11 cellular contexts compared by ENCODE assay signal in the genomic region with DNA sequence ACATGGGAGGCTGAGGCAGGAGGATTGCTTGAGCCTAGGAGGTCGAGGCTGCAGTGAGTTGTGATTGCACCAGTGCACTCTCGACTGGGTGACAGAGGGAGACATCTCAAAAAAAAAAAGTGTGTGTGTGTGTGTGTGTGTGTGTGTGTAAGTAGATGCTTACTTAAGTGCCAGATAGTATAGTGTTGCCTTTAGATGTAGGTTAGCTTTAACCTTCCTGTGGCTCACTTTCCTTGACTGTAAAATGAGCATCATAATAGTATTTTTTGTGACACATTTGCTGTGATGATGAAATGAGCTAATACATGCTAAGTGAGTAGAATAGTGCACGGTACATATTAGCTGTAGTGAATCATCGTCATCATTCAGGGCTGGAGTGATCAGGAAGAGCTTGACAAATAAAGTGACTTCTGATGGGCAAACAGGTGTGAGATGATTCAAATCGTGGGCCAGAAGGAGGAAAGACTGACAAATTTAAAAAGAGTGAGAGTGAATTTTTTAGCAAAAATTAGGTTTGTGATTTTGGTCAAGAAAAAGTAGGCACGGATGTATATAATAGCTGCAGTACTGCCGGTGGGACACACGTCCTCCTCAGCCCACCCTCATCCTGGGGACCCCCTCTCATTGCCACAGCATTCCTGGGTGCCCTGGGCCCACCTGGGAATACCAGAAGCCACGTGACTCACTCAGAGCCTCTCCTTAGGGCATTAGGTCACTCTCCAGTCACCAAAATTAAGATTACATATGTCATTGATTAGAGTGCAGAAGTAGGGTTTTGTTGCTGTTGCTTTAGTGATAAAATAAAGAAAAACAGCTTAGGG. TPM values are rescaled to one million over a fixed set of nuclear protein-coding genes. Genes with fewer than 3 reads are reported as not detected.
A peak's percentile ranks its signal among the peaks of the same experiment; 100 is the strongest.
DNase-seq lines count a peak whose midpoint lies in the region; ATAC-seq and TF ChIP-seq lines count a peak whose summit lies in the region.
"Had no signal": no experiment of that assay in that cellular context is flagged by ENCODE, and none has a peak within 500 bp of the region (broad histone marks: within the 10 kb centered on the region; RNA-seq: fewer than 3 reads in every experiment).

No MANE protein-coding gene starts in this region.

- peak; percentile 32 for ATAC-seq in CD8-positive, alpha-beta T cell
- peak; percentile 61 to 63 for ATAC-seq in activated T-cell treated with anti-CD3 and anti-CD28 coated beads, Interleukin-2, amount 50 U/mL, for 72 hours (replicated peaks in 1 of 2)
- no peak for ATAC-seq in naive B cell (ENCODE audit: low read depth in 2 of 2)
- ATAC-seq in GM18873 (IDR thresholded peaks at IDR 0.05; ENCODE audit: low FRiP score, unreplicated experiment), result no peak
- no peak for ATAC-seq in left lobe of liver

- H3K27me3 ChIP-seq in CD8-positive, alpha-beta T cell (ENCODE audit: insufficient read depth, low read length), result no peaks in the 10 kb centered on the region

- peaks cover 96% of the 10 kb centered on the region for H3K4me1 Mint-ChIP-seq in CD8-positive, alpha-beta T cell (ENCODE audit: low read depth)
- peaks cover 32% of the 10 kb centered on the region for H3K4me1 Mint-ChIP-seq in HFFc6 (ENCODE audit: low read depth)
- H3K4me1 Mint-ChIP-seq in activated T-cell treated with anti-CD3 and anti-CD28 coated beads, Interleukin-2, amount 50 U/mL, for 72 hours (ENCODE audit: low read depth), result peaks cover 100% of the 10 kb centered on the region
- peaks cover 79 to 100% (median 95%) of the 10 kb centered on the region in 3 donors for H3K4me1 Mint-ChIP-seq in naive B cell

- peak overlapping the region; percentile 62 for H3K4me3 Mint-ChIP-seq in CD8-positive, alpha-beta T cell
- H3K4me3 Mint-ChIP-seq in HFFc6, result no peak overlapping the region
- peak overlapping the region; percentile 87 to 97 for H3K4me3 Mint-ChIP-seq in activated T-cell treated with anti-CD3 and anti-CD28 coated beads, Interleukin-2, amount 50 U/mL, for 72 hours
- peak overlapping the region in 4 of 8 donors; percentile 32 to 92 (median 77) for H3K4me3 Mint-ChIP-seq in naive B cell

- H3K9me3 ChIP-seq in CD8-positive, alpha-beta T cell (ENCODE audit: low read length), result no peaks in the 10 kb centered on the region

- CTCF ChIA-PET in CD8-positive, alpha-beta T cell (lab: Charles Lee), result interaction anchor here (0.8 to 24.2 kb wide), 8 partner anchors 9 to 148 kb away, joined by 3 to 709 read pairs (median 6); a partner anchor contains a TSS

- TF ChIP-seq CTCF in CD8-positive, alpha-beta T cell (IDR thresholded peaks at IDR 0.05), result no peak
- TF ChIP-seq CTCF in HFFc6 (IDR thresholded peaks at IDR 0.05), result no peak

- peaks cover 4% of the 10 kb centered on the region for H3K36me3 ChIP-seq in CD8-positive, alpha-beta T cell (ENCODE audit: insufficient read depth, low read length)

- H3K4me1 ChIP-seq in CD8-positive, alpha-beta T cell (ENCODE audit: insufficient read depth, low read length), result peaks cover 98% of the 10 kb centered on the region

- H3K27ac Mint-ChIP-seq in CD8-positive, alpha-beta T cell, result peak overlapping the region; percentile 96
- no peak overlapping the region for H3K27ac Mint-ChIP-seq in HFFc6
- H3K27ac Mint-ChIP-seq in activated T-cell treated with anti-CD3 and anti-CD28 coated beads, Interleukin-2, amount 50 U/mL, for 72 hours, result peak overlapping the region; percentile 100
- peak overlapping the region; percentile 93 to 100 (median 98) for H3K27ac Mint-ChIP-seq in naive B cell

- no peak overlapping the region for H3K4me3 ChIP-seq in CD8-positive, alpha-beta T cell (ENCODE audit: low read depth, low read length)
- H3K4me3 ChIP-seq: coronary artery had no signal

- H3K36me3 Mint-ChIP-seq in CD8-positive, alpha-beta T cell, result peaks cover 56% of the 10 kb centered on the region
- no peaks in the 10 kb centered on the region for H3K36me3 Mint-ChIP-seq in HFFc6 (ENCODE audit: low read depth)
- peaks cover 30 to 43% of the 10 kb centered on the region in 2 donors for H3K36me3 Mint-ChIP-seq in activated T-cell treated with anti-CD3 and anti-CD28 coated beads, Interleukin-2, amount 50 U/mL, for 72 hours (ENCODE audit: insufficient read depth in 2 of 2)
- H3K36me3 Mint-ChIP-seq in naive B cell, result peaks cover 5 to 12% of the 10 kb centered on the region in 2 donors

- H3K9me3 Mint-ChIP-seq in CD8-positive, alpha-beta T cell, result no peaks in the 10 kb centered on the region
- H3K9me3 Mint-ChIP-seq in HFFc6 (no peaks in the 10 kb centered on the region), naive B cell (no peaks in the 10 kb centered on the region)
- peaks cover 2% of the 10 kb centered on the region in 2 donors for H3K9me3 Mint-ChIP-seq in activated T-cell treated with anti-CD3 and anti-CD28 coated beads, Interleukin-2, amount 50 U/mL, for 72 hours

- intact Hi-C loops in CD8-positive, alpha-beta T cell (cut with DNase I, micrococcal nuclease), result loop anchor here (1.0 to 10.0 kb wide), 2 partner anchors 8 to 746 kb away; a partner anchor contains a TSS

- peak in 1 of 7 experiments; percentile 42 for DNase-seq in CD8-positive, alpha-beta T cell
- DNase-seq in HFFc6 (peak; percentile 28), naive B cell (no peak), foreskin melanocyte (no peak), left lobe of liver (ENCODE audit: low spot score) (no peak)
- DNase-seq in activated T-cell treated with anti-CD3 and anti-CD28 coated beads, Interleukin-2, amount 50 U/mL, for 72 hours, result peak; percentile 58 to 65
- no peak for DNase-seq in stimulated activated CD4-positive, alpha-beta T cell treated with anti-CD3 and anti-CD28 coated beads, Interleukin-12 subunit alpha, Interleukin-12 subunit beta, amount 100 ng/mL, for 4 hours
- DNase-seq: activated effector memory CD4-positive, alpha-beta T cell treated with anti-CD3 and anti-CD28 coated beads, Interleukin-2, amount 50 U/mL, for 16 hours had no signal

- POLR2A ChIA-PET in CD8-positive, alpha-beta T cell (lab: Charles Lee), result interaction anchor here (1.0 to 18.3 kb wide), 4 partner anchors 10 to 26 kb away, joined by 3 to 320 read pairs (median 8); no protein-coding TSS in a partner anchor

- H3K27me3 Mint-ChIP-seq in CD8-positive, alpha-beta T cell (ENCODE audit: low read depth), result no peaks in the 10 kb centered on the region
- peaks cover 13% of the 10 kb centered on the region for H3K27me3 Mint-ChIP-seq in HFFc6 (ENCODE audit: insufficient read depth)
- no peaks in the 10 kb centered on the region for H3K27me3 Mint-ChIP-seq in activated T-cell treated with anti-CD3 and anti-CD28 coated beads, Interleukin-2, amount 50 U/mL, for 72 hours (ENCODE audit: low read depth)
- no peaks in the 10 kb centered on the region for H3K27me3 Mint-ChIP-seq in naive B cell

- peak overlapping the region; percentile 66 for H3K27ac ChIP-seq in CD8-positive, alpha-beta T cell (ENCODE audit: low read depth, low read length)
- H3K27ac ChIP-seq: coronary artery, KMS-11 had no signal

RNA-seq across cellular contexts. Expression of a gene that starts 33.9 kb away (rescaled TPM):
- total RNA-seq in CD8-positive, alpha-beta T cell, result 10 to 100 TPM; 42.0 to 49.2 TPM
- 10 to 100 TPM; 38.9 to 48.3 (median 43.2) TPM for total RNA-seq in HFFc6 (2021; fragmentation: NEBNext Ultra II Directional; extraction: Animal tissue kit (Norgen Biotek cat#: 25700))
- total RNA-seq in activated T-cell treated with anti-CD3 and anti-CD28 coated beads, Interleukin-2, amount 50 U/mL, for 72 hours, result 100 to 1,000 TPM; 129 to 158 TPM
- 10 to 100 TPM; 25.2 to 46.2 (median 31.8) TPM for polyA plus RNA-seq in naive B cell (ENCODE audit: low read depth in 6 of 6)
- total RNA-seq in left lobe of liver, result 19.2 TPM

RNA-seq across cellular contexts. Expression of a gene that starts 57.0 kb away (rescaled TPM):
- 1 to 10 TPM in 1 of 2 experiments, under 1 TPM in 1; 0.94 to 1.4 TPM for total RNA-seq in CD8-positive, alpha-beta T cell
- 10 to 100 TPM; 24.2 to 27.4 (median 26.9) TPM for total RNA-seq in HFFc6 (2021; fragmentation: NEBNext Ultra II Directional; extraction: Animal tissue kit (Norgen Biotek cat#: 25700))
- total RNA-seq in activated T-cell treated with anti-CD3 and anti-CD28 coated beads, Interleukin-2, amount 50 U/mL, for 72 hours, result 1 to 10 TPM; 5.9 to 8.7 TPM
- polyA plus RNA-seq in naive B cell (ENCODE audit: low read depth in 6 of 6), result not detected
- 4.4 TPM for total RNA-seq in left lobe of liver

Comparison
In these comparisons a context has a peak if more than half of its experiments do, and no peak if none do; other contexts are left out.
1. ATAC-seq: peak in CD8-positive, alpha-beta T cell (single experiment) and activated T-cell treated with anti-CD3 and anti-CD28 coated beads, Interleukin-2, amount 50 U/mL, for 72 hours (2 of 2); none in naive B cell (0 of 2), GM18873 (single experiment) and left lobe of liver (single experiment).
2. DNase-seq: peak in HFFc6 (single experiment) and activated T-cell treated with anti-CD3 and anti-CD28 coated beads, Interleukin-2, amount 50 U/mL, for 72 hours (2 of 2); none in naive B cell (single experiment), foreskin melanocyte (single experiment), left lobe of liver (single experiment) and stimulated activated CD4-positive, alpha-beta T cell treated with anti-CD3 and anti-CD28 coated beads, Interleukin-12 subunit alpha, Interleukin-12 subunit beta, amount 100 ng/mL, for 4 hours (single experiment).